ENCODE assay signal across 1 cellular context in genomic region chr1:84287389-84287788, GRCh38. TPM values are rescaled to one million over a fixed set of nuclear protein-coding genes. Genes with fewer than 3 reads are reported as not detected.
"Had no signal": no experiment of that assay in that cellular context is flagged by ENCODE, and none has a peak within 500 bp of the region (broad histone marks: within the 10 kb centered on the region; RNA-seq: fewer than 3 reads in every experiment).

No MANE protein-coding gene starts in this region.

RNA-seq across cellular contexts. Expression of gene SAMD13, which starts 14.1 kb away (rescaled TPM):
- polyA plus RNA-seq: IgD-negative memory B cell had no signal
